Comparison of ENCODE assay signal across 13 cellular contexts in genomic region chr16:48194828-48195566, GRCh38. TPM values are rescaled to one million over a fixed set of nuclear protein-coding genes. Genes with fewer than 3 reads are reported as not detected.
DNase-seq lines count a peak whose midpoint lies in the region; ATAC-seq, FAIRE-seq and TF ChIP-seq lines count a peak whose summit lies in the region.
"Had no signal": no experiment of that assay in that cellular context is flagged by ENCODE, and none has a peak within 500 bp of the region (broad histone marks: within the 10 kb centered on the region; RNA-seq: fewer than 3 reads in every experiment).

No MANE protein-coding gene starts in this region.

- CTCF ChIA-PET in HepG2 (lab: Yijun Ruan, JAX; ENCODE audit: low intra/inter-chr PET ratio, low total read pairs), result no interaction called here

- POLR2A ChIA-PET in HepG2 (lab: Yijun Ruan, JAX), result interaction anchor here (1.5 kb wide), 1 partner anchor 9 kb away, joined by 14 read pairs; no protein-coding TSS in a partner anchor

- no peak overlapping the region for H3K4me3 ChIP-seq in astrocyte of the cerebellum (ENCODE audit: low read depth, low read length)
- no peak overlapping the region for H3K4me3 ChIP-seq in HepG2 (replicated peaks in 1 of 3; ENCODE audit: insufficient read depth in 1 of 3, low read depth in 2 of 3, low read length in 3 of 3)
- no peak overlapping the region for H3K4me3 ChIP-seq in aorta (ENCODE audit: low read length in 2 of 2)
- H3K4me3 ChIP-seq: SJCRH30 had no signal

- H4K20me1 ChIP-seq in HepG2 (ENCODE audit: insufficient read depth, low read length), result no peaks in the 10 kb centered on the region

- H3K4me1 ChIP-seq in HepG2 (ENCODE audit: insufficient read depth, low read length), result peaks cover 24% of the 10 kb centered on the region
- no peaks in the 10 kb centered on the region for H3K4me1 ChIP-seq in aorta (ENCODE audit: control insufficient read depth in 1 of 2, insufficient read depth in 2 of 2, low read length in 2 of 2)
- H3K4me1 ChIP-seq: SJCRH30 had no signal

- TF ChIP-seq RAD21 in HepG2 (CRISPR knock-in tag; IDR thresholded peaks at IDR 0.05), result no peak

- H3K9me3 ChIP-seq in HepG2 (ENCODE audit: low read length) (no peaks in the 10 kb centered on the region), aorta (ENCODE audit: control insufficient read depth, low read length) (no peaks in the 10 kb centered on the region)
- H3K9me3 ChIP-seq: SJCRH30 had no signal

- TF ChIP-seq EP300 in HepG2 (IDR thresholded peaks at IDR 0.05; ENCODE audit: low read depth in 2 of 2, low read length in 2 of 2), result 0 out of 4 replicates have a peak, but pooled peaks of 1 of the 2 experiments have one; percentile 8
- peak; percentile 31; the same call in 1 of the 2 replicates for TF ChIP-seq EP300 in HepG2 (CRISPR knock-in tag; IDR thresholded peaks at IDR 0.05; ENCODE audit: borderline replicate concordance)

- BruUV-seq in HepG2 (replicated peaks; lab: Mats Ljungman, UMichigan), result no TSS peak

- peak overlapping the region; percentile 19; the same call in 1 of the 2 replicates for H3K4me2 ChIP-seq in HepG2 (ENCODE audit: low read depth, low read length)

- H3K9ac ChIP-seq in HepG2 (ENCODE audit: insufficient read depth, low read depth, low read length), result no peak overlapping the region

- ATAC-seq in HepG2 (peak; percentile 94), aorta (ENCODE audit: low FRiP score) (no peak), HG03175 (IDR thresholded peaks at IDR 0.05; ENCODE audit: unreplicated experiment) (no peak)

- peak; percentile 68 for DNase-seq in DMS 273 (lab: John Stamatoyannopoulos, UW; ENCODE audit: unreplicated experiment)
- peak; percentile 23 to 64 for DNase-seq in NCI-H2081 (lab: John Stamatoyannopoulos, UW)
- peak; percentile 27 for DNase-seq in astrocyte of the cerebellum (ENCODE audit: low read depth)
- peak; percentile 86 for DNase-seq in HepG2 (ENCODE audit: low spot score)
- DNase-seq in middle frontal gyrus (ENCODE audit: extremely low spot score, low spot score), result no peak
- no peak for DNase-seq in aorta
- DNase-seq in T-helper 1 cell, result no peak
- DNase-seq: central memory CD4-positive, alpha-beta T cell had no signal

- FAIRE-seq in HepG2 (lab: Jason Lieb, UNC), result peak; percentile 78
- FAIRE-seq: D721Med had no signal

- 25% methylated on average over 5 of the region's 5 CpGs for WGBS in HepG2 (ENCODE audit: low lambda C conversion rate)
- 39 to 44% methylated on average over 5 of the region's 5 CpGs for WGBS in aorta, 2 donors

- no peak for TF ChIP-seq POLR2A in HepG2 (IDR thresholded peaks at IDR 0.05; ENCODE audit: insufficient read depth in 1 of 2, low read depth in 2 of 2, low read length in 2 of 2)

- TF ChIP-seq CTCF in astrocyte of the cerebellum (IDR thresholded peaks at IDR 0.05; ENCODE audit: low read depth, low read length, missing control alignments) (no peak), HepG2 (CRISPR knock-in tag; IDR thresholded peaks at IDR 0.05) (no peak)

- no peaks in the 10 kb centered on the region for H3K79me2 ChIP-seq in HepG2 (ENCODE audit: insufficient read depth, low read length)

- H3K27ac ChIP-seq in HepG2 (ENCODE audit: extremely low read length, insufficient read depth, low read length), result no peak overlapping the region
- H3K27ac ChIP-seq in aorta (ENCODE audit: low read depth in 1 of 2, low read length in 2 of 2), result no peak overlapping the region
- H3K27ac ChIP-seq: SJCRH30 had no signal

- H3K36me3 ChIP-seq in HepG2 (replicated peaks in 1 of 2; ENCODE audit: control insufficient read depth in 1 of 2, insufficient read depth in 2 of 2, low read length in 2 of 2) (no peaks in the 10 kb centered on the region), aorta (ENCODE audit: control insufficient read depth in 1 of 2, insufficient read depth in 2 of 2, low read length in 1 of 2) (no peaks in the 10 kb centered on the region)
- H3K36me3 ChIP-seq: SJCRH30 had no signal

- intact Hi-C loops in HepG2 (cut with micrococcal nuclease; ENCODE audit: unreplicated experiment) (loop anchor here (2.0 kb wide), 1 partner anchor 16 kb away; no protein-coding TSS in a partner anchor), aorta (cut with DNase I) (no loop called here)

- H3K27me3 ChIP-seq in HepG2 (ENCODE audit: control insufficient read depth in 1 of 2, insufficient read depth in 2 of 2, low read length in 2 of 2) (no peaks in the 10 kb centered on the region), aorta (ENCODE audit: control insufficient read depth in 1 of 2, insufficient read depth in 2 of 2, low read length in 1 of 2) (no peaks in the 10 kb centered on the region)
- H3K27me3 ChIP-seq: SJCRH30 had no signal

- in situ Hi-C loops in astrocyte of the cerebellum (cut with HindIII; ENCODE audit: low sequenced_read_pairs), result no loop called here
- in situ Hi-C loops in HepG2 (cut with HindIII; ENCODE audit: extremely low pct_ligation_motif_present, low pct_unique_long_range_greater_than_20kb), result no loop called here

- no peak overlapping the region for H2AFZ ChIP-seq in HepG2 (ENCODE audit: low read length)

RNA-seq across cellular contexts. Expression of gene ABCC12, which starts 39.2 kb away (rescaled TPM):
- total RNA-seq in HepG2 (2016; rRNA removed; fragmentation: Illumina TruSeq; extraction: Trizol) (not detected in 2 replicates), aorta (not detected)
- total RNA-seq in HepG2 (2016; cell fraction: cytosol; rRNA removed; fragmentation: Illumina TruSeq; extraction: Trizol; ENCODE audit: low read depth), result not detected in 2 replicates
- not detected in 2 replicates for total RNA-seq in HepG2 (2016; cell fraction: insoluble cytoplasmic fraction; rRNA removed; fragmentation: Illumina TruSeq; extraction: Trizol)
- not detected in 2 replicates for total RNA-seq in HepG2 (2016; cell fraction: membrane; rRNA removed; fragmentation: Illumina TruSeq; extraction: Trizol)
- not detected in 2 replicates for total RNA-seq in HepG2 (2016; cell fraction: nucleus; rRNA removed; fragmentation: Illumina TruSeq; extraction: Trizol)
- polyA plus RNA-seq in HepG2 (2011; rRNA removed) (0.22 TPM in 1 of 2 replicates, not detected in the other), aorta (under 1 TPM in 1 of 2 donors, not detected in 1; 0.05 TPM)
- polyA plus RNA-seq in HepG2 (2011; cell fraction: cytosol; rRNA removed), result not detected in 2 replicates
- polyA plus RNA-seq in HepG2 (2011; cell fraction: nucleus; rRNA removed), result not detected in 2 replicates
- not detected in 2 replicates for polyA plus RNA-seq in HepG2 (2012)
- not detected in 2 replicates for polyA plus RNA-seq in HepG2 (2016; cell fraction: cytosol; fragmentation: Illumina TruSeq; extraction: Trizol; ENCODE audit: low read depth)
- polyA plus RNA-seq in HepG2 (2016; cell fraction: insoluble cytoplasmic fraction; fragmentation: Illumina TruSeq; extraction: Trizol; ENCODE audit: low read depth), result not detected in 2 replicates
- not detected in 2 replicates for polyA plus RNA-seq in HepG2 (2016; cell fraction: membrane; fragmentation: Illumina TruSeq; extraction: Trizol; ENCODE audit: low read depth)
- polyA plus RNA-seq in HepG2 (2016; cell fraction: nucleus; fragmentation: Illumina TruSeq; extraction: Trizol; ENCODE audit: insufficient read depth, low read depth), result not detected in 2 replicates
- polyA minus RNA-seq in HepG2 (2011; rRNA and poly(A)+ RNA removed; ENCODE audit: low replicate concordance), result not detected in 2 replicates
- polyA minus RNA-seq in HepG2 (2011; cell fraction: cytosol; rRNA and poly(A)+ RNA removed), result not detected in 2 replicates
- polyA minus RNA-seq in HepG2 (2011; cell fraction: nucleus; rRNA and poly(A)+ RNA removed), result not detected in 2 replicates
- total RNA-seq: activated CD8-positive, alpha-beta memory T cell treated with anti-CD3 and anti-CD28 coated beads for 36 hours; pulmonary artery endothelial cell; SJCRH30 had no signal

RNA-seq across cellular contexts. Expression of gene LONP2, which starts 49.1 kb away (rescaled TPM):
- total RNA-seq in HepG2 (2016; rRNA removed; fragmentation: Illumina TruSeq; extraction: Trizol) (63.3 and 85.6 TPM in 2 replicates), aorta (10 to 100 TPM; 58.7 to 71.8 TPM)
- total RNA-seq in HepG2 (2016; cell fraction: cytosol; rRNA removed; fragmentation: Illumina TruSeq; extraction: Trizol; ENCODE audit: low read depth), result 26.7 and 27.2 TPM in 2 replicates
- 63.0 and 78.4 TPM in 2 replicates for total RNA-seq in HepG2 (2016; cell fraction: insoluble cytoplasmic fraction; rRNA removed; fragmentation: Illumina TruSeq; extraction: Trizol)
- 27.7 and 32.4 TPM in 2 replicates for total RNA-seq in HepG2 (2016; cell fraction: membrane; rRNA removed; fragmentation: Illumina TruSeq; extraction: Trizol)
- 49.5 and 56.4 TPM in 2 replicates for total RNA-seq in HepG2 (2016; cell fraction: nucleus; rRNA removed; fragmentation: Illumina TruSeq; extraction: Trizol)
- polyA plus RNA-seq in HepG2 (2011; rRNA removed) (39.2 and 41.3 TPM in 2 replicates), aorta (10 to 100 TPM in 1 of 2 donors, 1 to 10 TPM in 1; 9.5 to 32.1 TPM)
- polyA plus RNA-seq in HepG2 (2011; cell fraction: cytosol; rRNA removed), result 22.8 and 26.7 TPM in 2 replicates
- polyA plus RNA-seq in HepG2 (2011; cell fraction: nucleus; rRNA removed), result 42.5 and 46.5 TPM in 2 replicates
- 26.7 and 35.9 TPM in 2 replicates for polyA plus RNA-seq in HepG2 (2012)
- polyA plus RNA-seq in HepG2 (2016; cell fraction: cytosol; fragmentation: Illumina TruSeq; extraction: Trizol; ENCODE audit: low read depth), result 3.8 and 4.6 TPM in 2 replicates
- 47.9 and 51.0 TPM in 2 replicates for polyA plus RNA-seq in HepG2 (2016; cell fraction: insoluble cytoplasmic fraction; fragmentation: Illumina TruSeq; extraction: Trizol; ENCODE audit: low read depth)
- 7.6 and 10.0 TPM in 2 replicates for polyA plus RNA-seq in HepG2 (2016; cell fraction: membrane; fragmentation: Illumina TruSeq; extraction: Trizol; ENCODE audit: low read depth)
- 47.6 and 48.7 TPM in 2 replicates for polyA plus RNA-seq in HepG2 (2016; cell fraction: nucleus; fragmentation: Illumina TruSeq; extraction: Trizol; ENCODE audit: insufficient read depth, low read depth)
- 88.6 and 115 TPM in 2 replicates for polyA minus RNA-seq in HepG2 (2011; rRNA and poly(A)+ RNA removed; ENCODE audit: low replicate concordance)
- polyA minus RNA-seq in HepG2 (2011; cell fraction: cytosol; rRNA and poly(A)+ RNA removed), result 55.5 and 68.8 TPM in 2 replicates
- 91.2 and 118 TPM in 2 replicates for polyA minus RNA-seq in HepG2 (2011; cell fraction: nucleus; rRNA and poly(A)+ RNA removed)

RNA-seq across cellular contexts. Expression of gene ABCC11, which starts 52.3 kb away (rescaled TPM):
- 1.0 and 1.2 TPM in 2 replicates for total RNA-seq in HepG2 (2016; rRNA removed; fragmentation: Illumina TruSeq; extraction: Trizol)
- 0.09 and 0.20 TPM in 2 replicates for total RNA-seq in HepG2 (2016; cell fraction: cytosol; rRNA removed; fragmentation: Illumina TruSeq; extraction: Trizol; ENCODE audit: low read depth)
- 0.89 and 1.7 TPM in 2 replicates for total RNA-seq in HepG2 (2016; cell fraction: insoluble cytoplasmic fraction; rRNA removed; fragmentation: Illumina TruSeq; extraction: Trizol)
- 0.34 and 0.62 TPM in 2 replicates for total RNA-seq in HepG2 (2016; cell fraction: membrane; rRNA removed; fragmentation: Illumina TruSeq; extraction: Trizol)
- total RNA-seq in HepG2 (2016; cell fraction: nucleus; rRNA removed; fragmentation: Illumina TruSeq; extraction: Trizol), result 0.62 and 0.81 TPM in 2 replicates
- polyA plus RNA-seq in HepG2 (2011; rRNA removed), result 1.4 and 2.2 TPM in 2 replicates
- polyA plus RNA-seq in HepG2 (2011; cell fraction: cytosol; rRNA removed), result 1.1 and 1.3 TPM in 2 replicates
- 1.2 and 1.6 TPM in 2 replicates for polyA plus RNA-seq in HepG2 (2011; cell fraction: nucleus; rRNA removed)
- 0.80 and 1.1 TPM in 2 replicates for polyA plus RNA-seq in HepG2 (2012)
- 0.10 and 0.20 TPM in 2 replicates for polyA plus RNA-seq in HepG2 (2016; cell fraction: cytosol; fragmentation: Illumina TruSeq; extraction: Trizol; ENCODE audit: low read depth)
- 1.0 and 1.2 TPM in 2 replicates for polyA plus RNA-seq in HepG2 (2016; cell fraction: insoluble cytoplasmic fraction; fragmentation: Illumina TruSeq; extraction: Trizol; ENCODE audit: low read depth)
- 0.32 and 0.61 TPM in 2 replicates for polyA plus RNA-seq in HepG2 (2016; cell fraction: membrane; fragmentation: Illumina TruSeq; extraction: Trizol; ENCODE audit: low read depth)
- polyA plus RNA-seq in HepG2 (2016; cell fraction: nucleus; fragmentation: Illumina TruSeq; extraction: Trizol; ENCODE audit: insufficient read depth, low read depth), result 0.83 and 1.9 TPM in 2 replicates
- 0.51 and 3.8 TPM in 2 replicates for polyA minus RNA-seq in HepG2 (2011; rRNA and poly(A)+ RNA removed; ENCODE audit: low replicate concordance)
- 0.88 and 1.8 TPM in 2 replicates for polyA minus RNA-seq in HepG2 (2011; cell fraction: cytosol; rRNA and poly(A)+ RNA removed)
- 0.64 and 1.4 TPM in 2 replicates for polyA minus RNA-seq in HepG2 (2011; cell fraction: nucleus; rRNA and poly(A)+ RNA removed)
- total RNA-seq in aorta, result not detected
- under 1 TPM in 1 of 2 donors, not detected in 1; 0.13 TPM for polyA plus RNA-seq in aorta
- total RNA-seq: pulmonary artery endothelial cell had no signal

Comparison
In these comparisons a context has a peak if more than half of its experiments do, and no peak if none do; other contexts are left out.
1. DNase-seq: peak in DMS 273 (single experiment), NCI-H2081 (2 of 2), astrocyte of the cerebellum (single experiment) and HepG2 (single experiment); none in middle frontal gyrus (single experiment), aorta (0 of 2) and T-helper 1 cell (0 of 5).